Comparison of ENCODE assay signal across 8 cellular contexts in genomic region chr9:86405926-86406325, GRCh38. TPM values are rescaled to one million over a fixed set of nuclear protein-coding genes. Genes with fewer than 3 reads are reported as not detected.
A peak's percentile ranks its signal among the peaks of the same experiment; 100 is the strongest.
DNase-seq lines count a peak whose midpoint lies in the region; FAIRE-seq and TF ChIP-seq lines count a peak whose summit lies in the region.

No MANE protein-coding gene starts in this region.

- H3K9me3 ChIP-seq in neural cell (ENCODE audit: low read length): no peaks in the 10 kb centered on the region

- H3K9me2 ChIP-seq in neural cell (ENCODE audit: insufficient read depth, low read length): no peaks in the 10 kb centered on the region

- TF ChIP-seq CTCF in LNCaP clone FGC (IDR thresholded peaks at IDR 0.05; ENCODE audit: control insufficient read depth, extremely low read depth, insufficient read depth): no peak
- no peak for TF ChIP-seq CTCF in choroid plexus epithelial cell (conservative IDR thresholded peaks at IDR 0.05; ENCODE audit: low read depth, low read length)
- no peak for TF ChIP-seq CTCF in neural cell (IDR thresholded peaks at IDR 0.05; ENCODE audit: poor library complexity, severe bottlenecking)

- H3K4me3 ChIP-seq in LNCaP clone FGC (ENCODE audit: low read depth, low read length) (no peak overlapping the region), choroid plexus epithelial cell (ENCODE audit: low read depth, low read length) (peak overlapping the region; percentile 17), neural cell (ENCODE audit: low read length) (no peak overlapping the region)

- H4K20me1 ChIP-seq in neural cell (ENCODE audit: insufficient read depth): no peaks in the 10 kb centered on the region

- DNase-seq in AG08395 (ENCODE audit: low spot score) (peak; percentile 82), LNCaP clone FGC (ENCODE audit: low read depth) (peak; percentile 11), choroid plexus epithelial cell (ENCODE audit: low read depth) (peak; percentile 95), GM19239 (ENCODE audit: insufficient read length, low spot score) (no peak), retina (no peak), GM19238 (ENCODE audit: insufficient read length, low spot score) (no peak), LoVo (ENCODE audit: low spot score) (no peak)

- no peak for TF ChIP-seq EP300 in neural cell (conservative IDR thresholded peaks at IDR 0.05; ENCODE audit: poor library complexity, severe bottlenecking)

- no peak for FAIRE-seq in GM19239 (lab: Jason Lieb, UNC)

- H3K79me2 ChIP-seq in neural cell (replicated peaks; ENCODE audit: insufficient read depth, low read length): no peaks in the 10 kb centered on the region

- H3F3A ChIP-seq in neural cell (ENCODE audit: insufficient read depth, low read length, poor library complexity, severe bottlenecking): no peaks in the 10 kb centered on the region

- TF ChIP-seq RAD21 in neural cell (conservative IDR thresholded peaks at IDR 0.05): no peak

- H3K36me3 ChIP-seq in neural cell (ENCODE audit: insufficient read depth, low read length): no peaks in the 10 kb centered on the region

- peak overlapping the region; percentile 2 for H2AFZ ChIP-seq in neural cell (ENCODE audit: low read depth, low read length)

- no peak overlapping the region for H3K27ac ChIP-seq in neural cell (ENCODE audit: low read length)

- no peak overlapping the region for H3K9ac ChIP-seq in neural cell (ENCODE audit: low read length)

- H3K27me3 ChIP-seq in neural cell (ENCODE audit: insufficient read depth, low read depth, low read length): no peaks in the 10 kb centered on the region

- no peak overlapping the region for H3K4me2 ChIP-seq in neural cell (ENCODE audit: low read length)

TF ChIP-seq in neural cell, 6 proteins besides CTCF, POLR2A, EP300 and RAD21:
- TF ChIP-seq EZH2 (IDR thresholded peaks at IDR 0.05; ENCODE audit: borderline replicate concordance, insufficient read depth, low read length, poor library complexity, severe bottlenecking) (no peak), SMC3 (conservative IDR thresholded peaks at IDR 0.05; ENCODE audit: poor library complexity) (no peak)

RNA-seq across cellular contexts. Expression of gene TUT7, which starts 51.7 kb away (rescaled TPM):
- polyA plus RNA-seq in neural cell: 21.0 and 21.1 TPM in 2 replicates
- polyA minus RNA-seq in neural cell: 58.7 and 62.7 TPM in 2 replicates

Comparison
In these comparisons a context has a peak if more than half of its experiments do, and no peak if none do; other contexts are left out.
1. DNase-seq: peak in AG08395 (single experiment), LNCaP clone FGC (single experiment) and choroid plexus epithelial cell (single experiment); none in GM19239 (single experiment), retina (single experiment), GM19238 (single experiment) and LoVo (single experiment).